ENCODE assay signal across 1 cellular context in genomic region chr2:241540391-241540765, GRCh38.
TF ChIP-seq lines count a peak whose summit lies in the region.

No MANE protein-coding gene starts in this region.

TF ChIP-seq in GM23338, 12 proteins besides CTCF, POLR2A, EP300 and RAD21 (continued from another document):
- no peak for TF ChIP-seq NANOG (IDR thresholded peaks at IDR 0.05; ENCODE audit: borderline replicate concordance)
- TF ChIP-seq EZH2 (IDR thresholded peaks at IDR 0.05; ENCODE audit: low read depth, unreplicated experiment): no peak
- TF ChIP-seq ETS1 (IDR thresholded peaks at IDR 0.05): no peak
- TF ChIP-seq EZH2phosphoT487 (IDR thresholded peaks at IDR 0.05; ENCODE audit: unreplicated experiment): no peak
- TF ChIP-seq CREB1 (CRISPR knock-in tag; IDR thresholded peaks at IDR 0.05; ENCODE audit: low read depth): no peak
- TF ChIP-seq POLR2AphosphoS5 (IDR thresholded peaks at IDR 0.05; ENCODE audit: low read depth): no peak
- no peak for TF ChIP-seq ZNF114 (CRISPR knock-in tag; IDR thresholded peaks at IDR 0.05)
